In genomic region chr15:87401986-87402385, GRCh38 we compare ENCODE assay signal across 32 cellular contexts.
"Had no signal": no experiment of that assay in that cellular context is flagged by ENCODE, and none has a peak within 500 bp of the region (broad histone marks: within the 10 kb centered on the region; RNA-seq: fewer than 3 reads in every experiment).

No MANE protein-coding gene starts in this region.

- H3K36me3 Mint-ChIP-seq: activated naive CD4-positive, alpha-beta T cell treated with anti-CD3 and anti-CD28 coated beads, Interleukin-2, amount 50 U/mL, for 24 hours; activated naive CD8-positive, alpha-beta T cell treated with anti-CD3 and anti-CD28 coated beads, Interleukin-2, amount 10 ng/mL, durations not matched to agents 7 days and 5 days had no signal

- H3K27me3 Mint-ChIP-seq: activated CD4-positive, alpha-beta T cell treated with anti-CD3 and anti-CD28 coated beads, Interleukin-2, amount 10 ng/mL, durations not matched to agents 24 days and 14 days; activated CD8-positive, alpha-beta T cell treated with anti-CD3 and anti-CD28 coated beads for 36 hours; activated naive CD8-positive, alpha-beta T cell treated with anti-CD3 and anti-CD28 coated beads, Interleukin-2, amount 10 ng/mL, durations not matched to agents 7 days and 5 days; central memory CD8-positive, alpha-beta T cell had no signal

- H3K27ac Mint-ChIP-seq: activated CD4-positive, alpha-beta T cell treated with anti-CD3 and anti-CD28 coated beads, Interleukin-2, amount 10 ng/mL, durations not matched to agents 24 days and 14 days; activated CD8-positive, alpha-beta T cell treated with anti-CD3 and anti-CD28 coated beads for 36 hours; activated naive CD4-positive, alpha-beta T cell treated with anti-CD3 and anti-CD28 coated beads, Interleukin-2, amount 50 U/mL, for 24 hours; activated naive CD8-positive, alpha-beta T cell treated with anti-CD3 and anti-CD28 coated beads, Interleukin-2, amount 10 ng/mL, durations not matched to agents 7 days and 5 days; activated T-cell treated with anti-CD3 and anti-CD28 coated beads, Interleukin-2, amount 50 U/mL, for 72 hours; activated T-helper 17 cell treated with anti-CD3 and anti-CD28 coated beads, Interleukin-2, amount 50 U/mL, for 72 hours had no signal

- H3K4me3 ChIP-seq: ascending aorta, cardiac muscle cell had no signal

- DNase-seq: activated CD4-positive, alpha-beta T cell treated with anti-CD3 and anti-CD28 coated beads, Interleukin-2, amount 10 ng/mL, durations not matched to agents 24 days and 14 days; activated CD4-positive, alpha-beta T cell treated with anti-CD3 and anti-CD28 coated beads, Interleukin-2, amount 50 U/mL, for 4 hours; activated CD4-positive, CD25-positive, alpha-beta regulatory T cell; activated CD8-positive, alpha-beta T cell treated with anti-CD3 and anti-CD28 coated beads for 36 hours; activated gamma-delta T cell; activated naive CD4-positive, alpha-beta T cell treated with Interleukin-2 at 50 U/mL for 16 hours; activated naive CD8-positive, alpha-beta T cell treated with anti-CD3 and anti-CD28 coated beads, Interleukin-2, amount 10 ng/mL, durations not matched to agents 7 days and 5 days; activated T-cell treated with anti-CD3 and anti-CD28 coated beads, Interleukin-2, amount 50 U/mL, for 1 hour; activated T-cell treated with anti-CD3 and anti-CD28 coated beads, Interleukin-2, amount 50 U/mL, for 72 hours; amygdala; NCI-H1092 treated with DMSO at 0.1 percent for 48 hours; NCI-H1417; NCI-H146; NCI-H187; NCI-H2029 treated with DMSO at 0.1 percent for 48 hours; NCI-H2107; NCI-H226; NCI-H446 treated with DMSO at 0.1 percent for 48 hours; NCI-H524; NCI-H69; NK-92 treated with Interleukin-12 subunit alpha and Interleukin-12 subunit beta, amount 100 ng/mL, for 24 hours; Right ventricle myocardium superior; SW 1271; T-helper 1 cell; T-helper 2 cell; T-helper 9 cell had no signal

- H3K4me1 ChIP-seq: ascending aorta had no signal

- H3K9me3 Mint-ChIP-seq: activated CD4-positive, alpha-beta T cell treated with anti-CD3 and anti-CD28 coated beads, Interleukin-2, amount 10 ng/mL, durations not matched to agents 24 days and 14 days; activated CD8-positive, alpha-beta T cell treated with anti-CD3 and anti-CD28 coated beads for 36 hours; activated naive CD4-positive, alpha-beta T cell treated with anti-CD3 and anti-CD28 coated beads, Interleukin-2, amount 50 U/mL, for 24 hours had no signal

- H3K4me1 Mint-ChIP-seq: activated CD4-positive, alpha-beta T cell treated with anti-CD3 and anti-CD28 coated beads, Interleukin-2, amount 10 ng/mL, durations not matched to agents 24 days and 14 days; activated naive CD4-positive, alpha-beta T cell treated with anti-CD3 and anti-CD28 coated beads, Interleukin-2, amount 50 U/mL, for 24 hours; activated naive CD8-positive, alpha-beta T cell treated with anti-CD3 and anti-CD28 coated beads, Interleukin-2, amount 10 ng/mL, durations not matched to agents 7 days and 5 days; activated T-helper 17 cell treated with anti-CD3 and anti-CD28 coated beads, Interleukin-2, amount 50 U/mL, for 72 hours; central memory CD8-positive, alpha-beta T cell had no signal

- H3K36me3 ChIP-seq: ascending aorta, cardiac muscle cell had no signal

- H3K4me3 Mint-ChIP-seq: activated CD4-positive, alpha-beta T cell treated with anti-CD3 and anti-CD28 coated beads, Interleukin-2, amount 10 ng/mL, durations not matched to agents 24 days and 14 days; activated CD8-positive, alpha-beta T cell treated with anti-CD3 and anti-CD28 coated beads for 36 hours; activated naive CD4-positive, alpha-beta T cell treated with anti-CD3 and anti-CD28 coated beads, Interleukin-2, amount 50 U/mL, for 24 hours; activated naive CD8-positive, alpha-beta T cell treated with anti-CD3 and anti-CD28 coated beads, Interleukin-2, amount 10 ng/mL, durations not matched to agents 7 days and 5 days; activated T-cell treated with anti-CD3 and anti-CD28 coated beads, Interleukin-2, amount 50 U/mL, for 72 hours; activated T-helper 17 cell treated with anti-CD3 and anti-CD28 coated beads, Interleukin-2, amount 50 U/mL, for 72 hours; central memory CD8-positive, alpha-beta T cell had no signal

- H3K27me3 ChIP-seq: ascending aorta, cardiac muscle cell had no signal

- H3K9me3 ChIP-seq: ascending aorta had no signal

- H3K27ac ChIP-seq: ascending aorta, cardiac muscle cell, VCaP had no signal

- ATAC-seq: activated CD8-positive, alpha-beta T cell treated with anti-CD3 and anti-CD28 coated beads for 36 hours; activated T-cell treated with anti-CD3 and anti-CD28 coated beads, Interleukin-2, amount 50 U/mL, for 72 hours; activated T-helper 17 cell treated with anti-CD3 and anti-CD28 coated beads, Interleukin-2, amount 50 U/mL, for 72 hours had no signal
